Comparison of ENCODE assay signal across 20 cellular contexts in the genomic region with DNA sequence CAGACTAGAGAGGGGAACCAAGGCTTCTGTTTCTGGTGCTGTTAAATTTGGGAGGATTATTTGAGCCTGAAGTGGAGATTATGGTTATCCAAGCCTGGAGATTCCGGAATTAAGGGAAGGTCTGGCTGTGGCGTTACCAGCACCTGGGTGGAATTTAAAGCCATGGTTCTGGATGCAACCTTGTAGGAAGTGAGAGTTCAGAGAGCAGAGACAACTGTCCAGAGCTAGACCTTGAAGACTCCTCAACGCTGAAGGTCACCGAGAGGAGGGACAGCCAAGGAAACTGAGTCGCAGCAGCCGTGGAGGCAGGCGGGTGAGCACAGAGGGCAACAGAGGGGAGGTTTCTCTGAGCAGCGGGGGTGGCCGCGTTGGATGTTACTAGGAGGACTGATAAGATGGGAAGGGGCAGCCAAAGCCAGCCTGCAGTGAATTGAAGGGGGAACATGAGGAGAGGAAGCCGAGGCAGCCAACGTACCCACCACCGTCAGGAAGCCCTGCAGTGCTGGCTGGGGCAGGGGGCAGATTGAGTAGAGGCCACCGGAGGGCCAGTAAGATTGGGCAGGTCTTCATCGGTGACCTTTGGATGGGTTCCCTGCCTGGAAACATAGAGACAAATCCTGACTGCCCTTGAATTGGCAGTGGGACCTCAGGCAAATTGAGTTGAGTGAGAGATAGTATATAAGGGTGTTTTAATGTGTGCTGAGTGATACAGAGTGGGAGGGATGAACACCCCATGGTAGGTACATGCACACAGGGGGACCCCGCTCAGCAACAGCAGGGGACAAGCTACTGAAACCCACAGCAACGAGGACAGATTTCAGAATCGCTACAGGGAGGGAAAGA.
DNase-seq lines count a peak whose midpoint lies in the region; ATAC-seq, FAIRE-seq and TF ChIP-seq lines count a peak whose summit lies in the region.
"Had no signal": no experiment of that assay in that cellular context is flagged by ENCODE, and none has a peak within 500 bp of the region (broad histone marks: within the 10 kb centered on the region; RNA-seq: fewer than 3 reads in every experiment).

No MANE protein-coding gene starts in this region.

- H2BK12ac ChIP-seq in mesenchymal stem cell (ENCODE audit: low read length in 2 of 2): no peak overlapping the region

- POLR2A ChIA-PET in Caco-2 (lab: Charles Lee): no interaction called here
- POLR2A ChIA-PET in GM12878 (lab: Charles Lee): interaction anchor here (1.0 to 1.3 kb wide), 2 partner anchors 17 to 22 kb away, joined by 3 to 4 read pairs; no protein-coding TSS in a partner anchor

- no TSS peak for BruUV-seq in Caco-2 (replicated peaks; lab: Mats Ljungman, UMichigan)
- BruUV-seq in GM12878 (replicated peaks; lab: Mats Ljungman, UMichigan): no TSS peak

- peaks cover 44% of the 10 kb centered on the region for H3K4me1 ChIP-seq in Caco-2
- H3K4me1 ChIP-seq in GM12878 (ENCODE audit: control insufficient read depth, insufficient read depth, low read length): peaks cover 18% of the 10 kb centered on the region
- peaks cover 3 to 36% (median 32%) of the 10 kb centered on the region in 4 donors for H3K4me1 ChIP-seq in sigmoid colon
- peaks cover 9% of the 10 kb centered on the region for H3K4me1 ChIP-seq in mesenchymal stem cell (ENCODE audit: control insufficient read depth, insufficient read depth, low read depth, low read length)

- no peaks in the 10 kb centered on the region for H4K20me1 ChIP-seq in GM12878 (ENCODE audit: control insufficient read depth, insufficient read depth)

- intact Hi-C loops in Caco-2 (cut with micrococcal nuclease; ENCODE audit: unreplicated experiment) (loop anchor here (5.0 kb wide), 2 partner anchors 146 to 196 kb away; partner anchors contain the start of gene RRBP1), GM12878 (cut with micrococcal nuclease; ENCODE audit: unreplicated experiment) (loop anchor here (5.0 kb wide), 1 partner anchor 196 kb away; the partner anchor contains the start of gene RRBP1), sigmoid colon (cut with DNase I) (no loop called here)

- no peak for TF ChIP-seq RAD21 in GM12878 (IDR thresholded peaks at IDR 0.05; ENCODE audit: insufficient read depth, low read depth, low read length)

- in situ Hi-C loops in GM12878 (cut with MboI): no loop called here

- TF ChIP-seq CTCF in Caco-2 (IDR thresholded peaks at IDR 0.05; ENCODE audit: insufficient read depth in 1 of 2, low read depth in 1 of 2, low read length in 1 of 2, severe bottlenecking in 1 of 2, unreplicated experiment in 1 of 2) (no peak), GM12878 (IDR thresholded peaks at IDR 0.05 in 2 of 3, conservative IDR thresholded peaks at IDR 0.05 in 1 of 3; ENCODE audit: control insufficient read depth in 2 of 3, extremely low read depth in 1 of 3, insufficient read depth in 1 of 3, low read depth in 3 of 3, low read length in 3 of 3) (no peak), sigmoid colon (IDR thresholded peaks at IDR 0.05) (no peak)

- no peak overlapping the region for H2BK5ac ChIP-seq in mesenchymal stem cell (ENCODE audit: low read depth, low read length, poor library complexity, severe bottlenecking)

- peak overlapping the region; percentile 50; the same call in 1 of the 2 replicates for H3K9ac ChIP-seq in GM12878 (ENCODE audit: control insufficient read depth, insufficient read depth, low read length)
- H3K9ac ChIP-seq in mesenchymal stem cell (ENCODE audit: low read length): no peak overlapping the region

- H3K27ac ChIP-seq in GM12878 (ENCODE audit: control insufficient read depth, insufficient read depth) (peak overlapping the region; percentile 75), sigmoid colon (no peak overlapping the region), mesenchymal stem cell (ENCODE audit: low read length, poor library complexity, severe bottlenecking) (no peak overlapping the region)
- H3K27ac ChIP-seq: body of pancreas, coronary artery, neutrophil had no signal

- H3K4me3 Mint-ChIP-seq in Caco-2 (ENCODE audit: unreplicated experiment) (peak overlapping the region; percentile 21), IgD-negative memory B cell (peak overlapping the region; percentile 2 to 81 (median 40))
- H3K4me3 Mint-ChIP-seq: activated CD4-positive, alpha-beta T cell treated with anti-CD3 and anti-CD28 coated beads, Interleukin-2, amount 10 ng/mL, durations not matched to agents 7 days and 5 days; activated naive CD4-positive, alpha-beta T cell treated with anti-CD3 and anti-CD28 coated beads, Interleukin-2, amount 50 U/mL, for 24 hours; stimulated activated effector memory CD8-positive, alpha-beta T cell treated with anti-CD3 and anti-CD28 coated beads, Interleukin-12 subunit alpha, Interleukin-12 subunit beta, amount 100 ng/mL, for 72 hours had no signal

- CTCF ChIA-PET in Caco-2 (lab: Charles Lee): interaction anchor here (0.6 kb wide), 1 partner anchor 260 kb away, joined by 3 read pairs; no protein-coding TSS in a partner anchor
- CTCF ChIA-PET in GM12878 (lab: Yijun Ruan, JAX): interaction anchor here (0.5 to 1.8 kb wide), 6 partner anchors 9 to 231 kb away, joined by 3 to 5 read pairs (median 4); no protein-coding TSS in a partner anchor

- peak overlapping the region; percentile 66 for H3K27ac Mint-ChIP-seq in Caco-2 (ENCODE audit: unreplicated experiment)
- peak overlapping the region in 2 of 3 donors; percentile 1 to 5 for H3K27ac Mint-ChIP-seq in IgD-negative memory B cell
- H3K27ac Mint-ChIP-seq in activated naive CD4-positive, alpha-beta T cell treated with anti-CD3 and anti-CD28 coated beads, Interleukin-2, amount 50 U/mL, for 72 hours: peak overlapping the region in 1 of 2 donors; percentile 17
- H3K27ac Mint-ChIP-seq: activated CD4-positive, alpha-beta T cell treated with anti-CD3 and anti-CD28 coated beads, Interleukin-2, amount 10 ng/mL, durations not matched to agents 7 days and 5 days; activated naive CD4-positive, alpha-beta T cell treated with anti-CD3 and anti-CD28 coated beads, Interleukin-2, amount 50 U/mL, for 24 hours; stimulated activated effector memory CD8-positive, alpha-beta T cell treated with anti-CD3 and anti-CD28 coated beads, Interleukin-12 subunit alpha, Interleukin-12 subunit beta, amount 100 ng/mL, for 72 hours had no signal

- H2BK15ac ChIP-seq in mesenchymal stem cell (ENCODE audit: low read depth, poor library complexity, severe bottlenecking): no peak overlapping the region

- no peaks in the 10 kb centered on the region for H3K79me2 ChIP-seq in GM12878 (ENCODE audit: control insufficient read depth, insufficient read depth, low read length)

- DNase-seq in Caco-2: no peak
- no peak for DNase-seq in GM12878 (ENCODE audit: low read depth, low spot score)
- DNase-seq in sigmoid colon: peak; percentile 46
- DNase-seq in activated naive CD4-positive, alpha-beta T cell treated with anti-CD3 and anti-CD28 coated beads, Interleukin-2, amount 50 U/mL, for 72 hours (ENCODE audit: low spot score in 2 of 2): no peak
- no peak for DNase-seq in mesenchymal stem cell
- DNase-seq in stimulated activated CD4-positive, alpha-beta T cell treated with anti-CD3 and anti-CD28 coated beads, Interleukin-4, amount 100 ng/mL, for 4 hours: no peak
- DNase-seq: body of pancreas; CD8-positive, alpha-beta memory T cell; DMS79 treated with DMSO at 0.1 percent for 48 hours; midbrain; NCI-H82; trophoblast cell had no signal

- no peak overlapping the region for H4K91ac ChIP-seq in mesenchymal stem cell (ENCODE audit: low read length)

- no peak overlapping the region for H3K14ac ChIP-seq in mesenchymal stem cell (ENCODE audit: low read length in 2 of 2)

- peaks cover 33% of the 10 kb centered on the region for H3K4me1 Mint-ChIP-seq in Caco-2 (ENCODE audit: low read depth, unreplicated experiment)
- H3K4me1 Mint-ChIP-seq in IgD-negative memory B cell: peaks cover 11 to 17% (median 15%) of the 10 kb centered on the region in 3 donors

- H3K27me3 ChIP-seq in Caco-2 (replicated peaks; ENCODE audit: control insufficient read depth, insufficient read depth, low read length): no peaks in the 10 kb centered on the region
- H3K27me3 ChIP-seq in GM12878 (replicated peaks in 1 of 2; ENCODE audit: control insufficient read depth in 2 of 2, insufficient read depth in 2 of 2, low read length in 1 of 2): no peaks in the 10 kb centered on the region
- H3K27me3 ChIP-seq in sigmoid colon: no peaks in the 10 kb centered on the region
- no peaks in the 10 kb centered on the region for H3K27me3 ChIP-seq in mesenchymal stem cell (ENCODE audit: control insufficient read depth in 1 of 2, insufficient read depth in 1 of 2, low read length in 2 of 2)
- H3K27me3 ChIP-seq: body of pancreas had no signal

- H2BK120ac ChIP-seq in mesenchymal stem cell (ENCODE audit: low read depth, low read length): no peak overlapping the region

- FAIRE-seq in GM12878 (lab: Jason Lieb, UNC): no peak

- RAD21 ChIA-PET in GM12878 (lab: Charles Lee; ENCODE audit: unreplicated experiment): interaction anchor here (0.7 to 1.5 kb wide), 2 partner anchors 16 to 21 kb away, joined by 3 to 5 read pairs; no protein-coding TSS in a partner anchor

- peak overlapping the region; percentile 77 for H3K4me2 ChIP-seq in GM12878 (ENCODE audit: control insufficient read depth, insufficient read depth)
- no peak overlapping the region for H3K4me2 ChIP-seq in mesenchymal stem cell (ENCODE audit: low read length, poor library complexity, severe bottlenecking)

- H3K4ac ChIP-seq in mesenchymal stem cell (ENCODE audit: low read depth in 1 of 2, low read length in 2 of 2): no peak overlapping the region

- ATAC-seq in GM12878 (no peak; the same call in 1 of the 3 replicates), HG02610 (IDR thresholded peaks at IDR 0.05; ENCODE audit: unreplicated experiment) (no peak)
- ATAC-seq in activated naive CD4-positive, alpha-beta T cell treated with anti-CD3 and anti-CD28 coated beads, Interleukin-2, amount 50 U/mL, for 72 hours: no peak
- ATAC-seq: body of pancreas; Panc1; stimulated activated effector memory CD8-positive, alpha-beta T cell treated with anti-CD3 and anti-CD28 coated beads, Interleukin-12 subunit alpha, Interleukin-12 subunit beta, amount 100 ng/mL, for 72 hours had no signal

- H3K4me3 ChIP-seq in Caco-2 (ENCODE audit: low read depth, low read length) (no peak overlapping the region), GM12878 (no peak overlapping the region), sigmoid colon (no peak overlapping the region), mesenchymal stem cell (ENCODE audit: insufficient read depth in 1 of 2, low read depth in 1 of 2, low read length in 2 of 2) (no peak overlapping the region)
- H3K4me3 ChIP-seq: body of pancreas, coronary artery had no signal

- H4K8ac ChIP-seq in mesenchymal stem cell (ENCODE audit: low read length): no peak overlapping the region

- H2AFZ ChIP-seq in GM12878 (ENCODE audit: control insufficient read depth, low read depth, low read length) (peak overlapping the region; percentile 6), mesenchymal stem cell (ENCODE audit: low read depth, low read length) (no peak overlapping the region)

- H3K9me3 Mint-ChIP-seq in Caco-2 (ENCODE audit: unreplicated experiment) (no peaks in the 10 kb centered on the region), IgD-negative memory B cell (no peaks in the 10 kb centered on the region)
- no peaks in the 10 kb centered on the region for H3K9me3 Mint-ChIP-seq in activated naive CD4-positive, alpha-beta T cell treated with anti-CD3 and anti-CD28 coated beads, Interleukin-2, amount 50 U/mL, for 72 hours
- H3K9me3 Mint-ChIP-seq: activated CD4-positive, alpha-beta T cell treated with anti-CD3 and anti-CD28 coated beads, Interleukin-2, amount 10 ng/mL, durations not matched to agents 7 days and 5 days; activated naive CD4-positive, alpha-beta T cell treated with anti-CD3 and anti-CD28 coated beads, Interleukin-2, amount 50 U/mL, for 24 hours; CD8-positive, alpha-beta memory T cell; stimulated activated effector memory CD8-positive, alpha-beta T cell treated with anti-CD3 and anti-CD28 coated beads, Interleukin-12 subunit alpha, Interleukin-12 subunit beta, amount 100 ng/mL, for 72 hours had no signal

- WGBS in GM12878 (ENCODE audit: insufficient coverage, insufficient replicate concordance, low lambda C conversion rate, missing lambda C conversion rate): 79% methylated on average over 18 of the region's 18 CpGs
- WGBS in sigmoid colon, 2 donors: 84% methylated on average over 18 of the region's 18 CpGs
- 91% methylated on average over 18 of the region's 18 CpGs for WGBS in mesenchymal stem cell

- no peaks in the 10 kb centered on the region for H3K79me1 ChIP-seq in mesenchymal stem cell (replicated peaks; ENCODE audit: low read length, poor library complexity, severe bottlenecking)

- TF ChIP-seq POLR2A in GM12878 (IDR thresholded peaks at IDR 0.05; ENCODE audit: low read depth, low read length) (no peak), sigmoid colon (IDR thresholded peaks at IDR 0.05) (no peak)

- no peaks in the 10 kb centered on the region for H3K36me3 ChIP-seq in Caco-2 (ENCODE audit: control insufficient read depth, insufficient read depth, low read length)
- H3K36me3 ChIP-seq in GM12878 (ENCODE audit: control insufficient read depth in 2 of 2, insufficient read depth in 2 of 2, low read length in 1 of 2): no peaks in the 10 kb centered on the region
- no peaks in the 10 kb centered on the region for H3K36me3 ChIP-seq in sigmoid colon
- no peaks in the 10 kb centered on the region for H3K36me3 ChIP-seq in mesenchymal stem cell (ENCODE audit: control insufficient read depth in 1 of 2, insufficient read depth in 2 of 2, low read depth in 1 of 2, low read length in 2 of 2)
- H3K36me3 ChIP-seq: neutrophil had no signal

- no peak overlapping the region for H2AK5ac ChIP-seq in mesenchymal stem cell (ENCODE audit: low read length, severe bottlenecking)

- H3K27me3 Mint-ChIP-seq in Caco-2 (ENCODE audit: insufficient read depth, unreplicated experiment) (no peaks in the 10 kb centered on the region), IgD-negative memory B cell (peaks cover 9% of the 10 kb centered on the region)
- H3K27me3 Mint-ChIP-seq: activated naive CD4-positive, alpha-beta T cell treated with anti-CD3 and anti-CD28 coated beads, Interleukin-2, amount 50 U/mL, for 24 hours had no signal

- H3K9me3 ChIP-seq in Caco-2 (no peaks in the 10 kb centered on the region), GM12878 (replicated peaks; ENCODE audit: control insufficient read depth, insufficient read depth, low read length) (no peaks in the 10 kb centered on the region), sigmoid colon (no peaks in the 10 kb centered on the region), mesenchymal stem cell (ENCODE audit: control insufficient read depth, low read length) (no peaks in the 10 kb centered on the region)
- H3K9me3 ChIP-seq: body of pancreas, neutrophil had no signal

- no peak for TF ChIP-seq EP300 in GM12878 (IDR thresholded peaks at IDR 0.05; ENCODE audit: borderline replicate concordance in 1 of 2, control insufficient read depth in 1 of 2, low read depth in 2 of 2, low read length in 2 of 2)
- TF ChIP-seq EP300 in sigmoid colon (IDR thresholded peaks at IDR 0.05): no peak

- H3K36me3 Mint-ChIP-seq in Caco-2 (ENCODE audit: insufficient read depth, unreplicated experiment): no peaks in the 10 kb centered on the region
- H3K36me3 Mint-ChIP-seq in IgD-negative memory B cell: no peaks in the 10 kb centered on the region
- H3K36me3 Mint-ChIP-seq in activated naive CD4-positive, alpha-beta T cell treated with anti-CD3 and anti-CD28 coated beads, Interleukin-2, amount 50 U/mL, for 72 hours: no peaks in the 10 kb centered on the region
- H3K36me3 Mint-ChIP-seq: activated naive CD4-positive, alpha-beta T cell treated with anti-CD3 and anti-CD28 coated beads, Interleukin-2, amount 50 U/mL, for 24 hours; CD8-positive, alpha-beta memory T cell; stimulated activated effector memory CD8-positive, alpha-beta T cell treated with anti-CD3 and anti-CD28 coated beads, Interleukin-12 subunit alpha, Interleukin-12 subunit beta, amount 100 ng/mL, for 72 hours had no signal

- H3K23ac ChIP-seq in mesenchymal stem cell (ENCODE audit: low read length in 2 of 2): no peak overlapping the region

- no peak overlapping the region for H3K18ac ChIP-seq in mesenchymal stem cell (ENCODE audit: low read depth in 1 of 2, low read length in 2 of 2)

- SMC1A ChIA-PET in GM12878 (lab: Charles Lee; ENCODE audit: uncharacterized antibody, unreplicated experiment): interaction anchor here (1.3 kb wide), 1 partner anchor 21 kb away, joined by 3 read pairs; no protein-coding TSS in a partner anchor
